Comparison of ENCODE assay signal across 26 cellular contexts in genomic region chr22:49576241-49577141, GRCh38.
DNase-seq lines count a peak whose midpoint lies in the region; ATAC-seq and TF ChIP-seq lines count a peak whose summit lies in the region.
"Had no signal": no experiment of that assay in that cellular context is flagged by ENCODE, and none has a peak within 500 bp of the region (broad histone marks: within the 10 kb centered on the region; RNA-seq: fewer than 3 reads in every experiment).

No MANE protein-coding gene starts in this region.

- peaks cover 0 to 8% of the 10 kb centered on the region in 2 donors for H3K9me3 ChIP-seq in right atrium auricular region
- H3K9me3 ChIP-seq in neuronal stem cell (replicated peaks in 1 of 2; ENCODE audit: control insufficient read depth in 2 of 2, insufficient read depth in 1 of 2, low read depth in 1 of 2, low read length in 2 of 2) = peaks cover 8 to 9% of the 10 kb centered on the region in 2 donors
- H3K9me3 ChIP-seq in upper lobe of left lung = peaks cover 0 to 5% (median 2%) of the 10 kb centered on the region in 4 donors
- H3K9me3 ChIP-seq in mammary epithelial cell (replicated peaks; ENCODE audit: insufficient read depth, low read length) = peaks cover 57% of the 10 kb centered on the region
- H3K9me3 ChIP-seq: HAP-1, neutrophil had no signal

- H2AFZ ChIP-seq in neuronal stem cell (ENCODE audit: low read length) = no peak overlapping the region
- H2AFZ ChIP-seq in mammary epithelial cell (ENCODE audit: low read depth, low read length) = no peak overlapping the region

- H3K4me1 ChIP-seq in right atrium auricular region = peaks cover 0 to 5% of the 10 kb centered on the region in 2 donors
- H3K4me1 ChIP-seq in neuronal stem cell (ENCODE audit: control insufficient read depth in 2 of 2, insufficient read depth in 1 of 2, low read depth in 1 of 2, low read length in 2 of 2) = no peaks in the 10 kb centered on the region
- H3K4me1 ChIP-seq in upper lobe of left lung = peaks cover 0 to 18% (median 5%) of the 10 kb centered on the region in 4 donors
- H3K4me1 ChIP-seq in mammary epithelial cell (ENCODE audit: insufficient read depth, low read length) = no peaks in the 10 kb centered on the region
- H3K4me1 ChIP-seq: esophagus muscularis mucosa, HAP-1 had no signal

- WGBS in neuronal stem cell (ENCODE audit: extremely low coverage in 2 of 2, insufficient read length in 2 of 2, insufficient replicate concordance in 1 of 2), 2 donors = no CpG with 5 or more reads among the region's 36 CpGs
- 82 to 87% methylated on average over 35 to 36 of the region's 36 CpGs for WGBS in upper lobe of left lung, 2 donors
- 83% methylated on average over 21 of the region's 36 CpGs for WGBS in mammary epithelial cell (ENCODE audit: low coverage, missing lambda C conversion rate)

- no peak overlapping the region for H3K23ac ChIP-seq in neuronal stem cell (ENCODE audit: low read depth, low read length, poor library complexity)

- H3K79me2 ChIP-seq in mammary epithelial cell (ENCODE audit: insufficient read depth, low read length) = no peaks in the 10 kb centered on the region

- TF ChIP-seq POLR2A in upper lobe of left lung (IDR thresholded peaks at IDR 0.05) = no peak

- no peak overlapping the region for H3K14ac ChIP-seq in neuronal stem cell (ENCODE audit: low read length)

- no peak overlapping the region for H3K27ac ChIP-seq in right atrium auricular region
- H3K27ac ChIP-seq in coronary artery = no peak overlapping the region
- H3K27ac ChIP-seq in neuronal stem cell (replicated peaks; ENCODE audit: low read length) = no peak overlapping the region
- H3K27ac ChIP-seq in upper lobe of left lung = peak overlapping the region; percentile 70 to 88 (median 74)
- no peak overlapping the region for H3K27ac ChIP-seq in mammary epithelial cell (ENCODE audit: insufficient read depth, low read depth, low read length)
- H3K27ac ChIP-seq: brain microvascular endothelial cell, neutrophil, skin epidermis had no signal

- H3K9ac ChIP-seq in neuronal stem cell (ENCODE audit: low read depth, low read length, poor library complexity) = no peak overlapping the region
- no peak overlapping the region for H3K9ac ChIP-seq in mammary epithelial cell (ENCODE audit: insufficient read depth, low read length)

- TF ChIP-seq CTCF in right atrium auricular region (IDR thresholded peaks at IDR 0.05) (no peak), coronary artery (IDR thresholded peaks at IDR 0.05) (no peak), upper lobe of left lung (IDR thresholded peaks at IDR 0.05) (no peak), mammary epithelial cell (conservative IDR thresholded peaks at IDR 0.05 in 1 of 2, IDR thresholded peaks at IDR 0.05 in 1 of 2; ENCODE audit: extremely low read depth in 1 of 2, insufficient read depth in 1 of 2, low read depth in 1 of 2, low read length in 2 of 2) (no peak)

- H3K27me3 ChIP-seq in right atrium auricular region = no peaks in the 10 kb centered on the region
- H3K27me3 ChIP-seq in neuronal stem cell (ENCODE audit: control insufficient read depth in 3 of 3, insufficient read depth in 3 of 3, low read depth in 1 of 3, low read length in 3 of 3) = no peaks in the 10 kb centered on the region
- no peaks in the 10 kb centered on the region for H3K27me3 ChIP-seq in upper lobe of left lung
- H3K27me3 ChIP-seq in mammary epithelial cell (ENCODE audit: insufficient read depth, low read length) = no peaks in the 10 kb centered on the region
- H3K27me3 ChIP-seq: brain microvascular endothelial cell, neutrophil had no signal

- H3K36me3 ChIP-seq in right atrium auricular region (no peaks in the 10 kb centered on the region), neuronal stem cell (replicated peaks in 1 of 2; ENCODE audit: control insufficient read depth in 2 of 2, insufficient read depth in 2 of 2, low read length in 2 of 2) (no peaks in the 10 kb centered on the region), upper lobe of left lung (no peaks in the 10 kb centered on the region), mammary epithelial cell (ENCODE audit: insufficient read depth, low read length) (no peaks in the 10 kb centered on the region)
- H3K36me3 ChIP-seq: brain microvascular endothelial cell, esophagus muscularis mucosa, neutrophil had no signal

- ATAC-seq in upper lobe of left lung (ENCODE audit: low FRiP score in 2 of 2) (no peak), GM21447 (IDR thresholded peaks at IDR 0.05; ENCODE audit: unreplicated experiment) (no peak)
- ATAC-seq: WTC11 had no signal

- no peak overlapping the region for H2BK120ac ChIP-seq in neuronal stem cell (ENCODE audit: low read depth, low read length)

- no peaks in the 10 kb centered on the region for H4K20me1 ChIP-seq in mammary epithelial cell (ENCODE audit: insufficient read depth, low read length)

- in situ Hi-C loops in mammary epithelial cell (cut with MboI; ENCODE audit: low sequenced_read_pairs in 2 of 2) = no loop called here

- no peak overlapping the region for H3K4me2 ChIP-seq in neuronal stem cell (ENCODE audit: insufficient read depth, low read length, poor library complexity, severe bottlenecking)
- no peak overlapping the region for H3K4me2 ChIP-seq in mammary epithelial cell (ENCODE audit: insufficient read depth, low read depth, low read length)

- intact Hi-C loops in cardiac septum (cut with DNase I) = no loop called here
- intact Hi-C loops in mammary epithelial cell (cut with micrococcal nuclease) = no loop called here

- H2AK5ac ChIP-seq in neuronal stem cell (ENCODE audit: low read depth, low read length) = peak overlapping the region; percentile 53

- H4K91ac ChIP-seq in neuronal stem cell (ENCODE audit: low read depth, low read length, poor library complexity) = no peak overlapping the region

- DNase-seq in cardiac septum (ENCODE audit: low spot score) = peak; percentile 36
- DNase-seq in right atrium auricular region (ENCODE audit: low spot score) = no peak
- peak; percentile 61 for DNase-seq in coronary artery (ENCODE audit: low spot score)
- no peak for DNase-seq in neuronal stem cell (ENCODE audit: low spot score)
- DNase-seq in upper lobe of left lung = peak in 1 of 2 donors; percentile 58
- DNase-seq in mammary epithelial cell = no peak
- DNase-seq in glomerular visceral epithelial cell (ENCODE audit: extremely low spot score) = no peak
- DNase-seq: activated CD4-positive, alpha-beta T cell treated with anti-CD3 and anti-CD28 coated beads, Interleukin-2, amount 50 U/mL, for 4 hours; activated gamma-delta T cell; brain microvascular endothelial cell; Calu3; DND-41; foreskin melanocyte; hippocampal formation; immature natural killer cell; NCI-H2081; NCI-H345; NCI-H748 treated with DMSO at 0.1 percent for 48 hours; stimulated activated CD4-positive, alpha-beta T cell treated with anti-CD3 and anti-CD28 coated beads, Interleukin-1b, Interleukin-23, amount 100 ng/mL, for 48 hours; T1000 had no signal

- BruUV-seq in mammary epithelial cell (replicated peaks; lab: Mats Ljungman, UMichigan) = no TSS peak

- TF ChIP-seq EP300 in upper lobe of left lung (IDR thresholded peaks at IDR 0.05) = no peak

- CTCF ChIA-PET in mammary epithelial cell (lab: Charles Lee; ENCODE audit: low non-redundant PET) = no interaction called here

- dilution Hi-C loops in mammary epithelial cell (cut with HindIII; ENCODE audit: low sequenced_read_pairs) = no loop called here

- H3K4me3 ChIP-seq in right atrium auricular region (no peak overlapping the region), coronary artery (no peak overlapping the region), neuronal stem cell (ENCODE audit: low read length in 2 of 2) (peak overlapping the region in 1 of 2 donors; percentile 31), upper lobe of left lung (no peak overlapping the region), mammary epithelial cell (replicated peaks in 1 of 3; ENCODE audit: insufficient read depth in 1 of 3, low read depth in 2 of 3, low read length in 3 of 3) (no peak overlapping the region)
- H3K4me3 ChIP-seq: esophagus muscularis mucosa, HAP-1, skin epidermis had no signal

- H2BK15ac ChIP-seq in neuronal stem cell (ENCODE audit: low read length) = no peak overlapping the region

- no peak overlapping the region for H4K8ac ChIP-seq in neuronal stem cell (ENCODE audit: low read depth, low read length)

- peak overlapping the region; percentile 12 for H2BK12ac ChIP-seq in neuronal stem cell (ENCODE audit: low read length)

- H3K79me1 ChIP-seq in neuronal stem cell (ENCODE audit: low read depth, low read length) = no peaks in the 10 kb centered on the region

- no peak overlapping the region for H3K4ac ChIP-seq in neuronal stem cell (ENCODE audit: low read length)

- no peak overlapping the region for H2BK5ac ChIP-seq in neuronal stem cell (ENCODE audit: low read length)

- peak overlapping the region; percentile 41 for H3K18ac ChIP-seq in neuronal stem cell (ENCODE audit: low read length)

Comparison
In these comparisons a context has a peak if more than half of its experiments do, and no peak if none do; other contexts are left out.
1. DNase-seq: peak in cardiac septum (single experiment) and coronary artery (single experiment); none in right atrium auricular region (single experiment), neuronal stem cell (single experiment), mammary epithelial cell (single experiment) and glomerular visceral epithelial cell (single experiment).
2. H3K27ac ChIP-seq: peak in upper lobe of left lung (4 of 4); none in right atrium auricular region (0 of 2), coronary artery (0 of 2), neuronal stem cell (single experiment) and mammary epithelial cell (single experiment).